In genomic region chr1:214102907-214103306, GRCh38 we compare ENCODE assay signal across 14 cellular contexts.
DNase-seq lines count a peak whose midpoint lies in the region; ATAC-seq and TF ChIP-seq lines count a peak whose summit lies in the region.
"Had no signal": no experiment of that assay in that cellular context is flagged by ENCODE, and none has a peak within 500 bp of the region (broad histone marks: within the 10 kb centered on the region; RNA-seq: fewer than 3 reads in every experiment).

No MANE protein-coding gene starts in this region.

- H3K36me3 ChIP-seq in lower lobe of right lung, result no peaks in the 10 kb centered on the region
- H3K36me3 ChIP-seq: cardiac muscle cell, esophagus squamous epithelium had no signal

- intact Hi-C loops in lower lobe of right lung (cut with DNase I), result no loop called here

- DNase-seq in HCEC 1CT (peak; percentile 98), SW480 (ENCODE audit: low spot score) (peak; percentile 68), fibroblast of the aortic adventitia (ENCODE audit: low read depth) (peak; percentile 89), stromal cell of bone marrow (ENCODE audit: low read depth) (peak; percentile 74), SIG-M5 (lab: John Stamatoyannopoulos, UW) (no peak), lower lobe of right lung (no peak), NCI-H345 (lab: John Stamatoyannopoulos, UW) (no peak)
- DNase-seq: activated T-cell treated with anti-CD3 and anti-CD28 coated beads, Interleukin-2, amount 50 U/mL, for 48 hours; esophagus squamous epithelium; left cardiac atrium; NCI-H2081 had no signal

- peaks cover 3% of the 10 kb centered on the region for H3K9me3 ChIP-seq in lower lobe of right lung
- H3K9me3 ChIP-seq: esophagus squamous epithelium had no signal

- H3K27me3 ChIP-seq in lower lobe of right lung (ENCODE audit: low read depth), result no peaks in the 10 kb centered on the region
- H3K27me3 ChIP-seq: cardiac muscle cell had no signal

- TF ChIP-seq CTCF in fibroblast of the aortic adventitia (IDR thresholded peaks at IDR 0.05; ENCODE audit: insufficient read depth, low read length), result no peak
- TF ChIP-seq CTCF in lower lobe of right lung (IDR thresholded peaks at IDR 0.05), result no peak

- no peak overlapping the region for H3K4me3 ChIP-seq in fibroblast of the aortic adventitia (ENCODE audit: low read depth, low read length)
- H3K4me3 ChIP-seq in lower lobe of right lung, result no peak overlapping the region
- H3K4me3 ChIP-seq: cardiac muscle cell, esophagus squamous epithelium had no signal

- H3K27ac ChIP-seq in lower lobe of right lung, result no peak overlapping the region
- H3K27ac ChIP-seq: cardiac muscle cell, esophagus squamous epithelium had no signal

- no peak for ATAC-seq in lower lobe of right lung
- ATAC-seq: activated CD4-positive, CD25-positive, alpha-beta regulatory T cell treated with anti-CD3 and anti-CD28 coated beads, Interleukin-2, amount 50 U/mL, for 24 hours; left cardiac atrium; stimulated activated memory B cell treated with anti-CD40 and anti-IgM and Interleukin-4, amounts not matched to agents 10 μg/mL and 1 μg/mL and 100 μg/mL, for 72 hours had no signal

- H3K4me1 ChIP-seq in lower lobe of right lung, result no peaks in the 10 kb centered on the region
- H3K4me1 ChIP-seq: esophagus squamous epithelium had no signal

Comparison
In these comparisons a context has a peak if more than half of its experiments do, and no peak if none do; other contexts are left out.
1. DNase-seq: peak in HCEC 1CT (single experiment), SW480 (single experiment), fibroblast of the aortic adventitia (single experiment) and stromal cell of bone marrow (single experiment); none in SIG-M5 (single experiment), lower lobe of right lung (single experiment) and NCI-H345 (single experiment).